Comparison of ENCODE assay signal across 8 cellular contexts in the genomic region with DNA sequence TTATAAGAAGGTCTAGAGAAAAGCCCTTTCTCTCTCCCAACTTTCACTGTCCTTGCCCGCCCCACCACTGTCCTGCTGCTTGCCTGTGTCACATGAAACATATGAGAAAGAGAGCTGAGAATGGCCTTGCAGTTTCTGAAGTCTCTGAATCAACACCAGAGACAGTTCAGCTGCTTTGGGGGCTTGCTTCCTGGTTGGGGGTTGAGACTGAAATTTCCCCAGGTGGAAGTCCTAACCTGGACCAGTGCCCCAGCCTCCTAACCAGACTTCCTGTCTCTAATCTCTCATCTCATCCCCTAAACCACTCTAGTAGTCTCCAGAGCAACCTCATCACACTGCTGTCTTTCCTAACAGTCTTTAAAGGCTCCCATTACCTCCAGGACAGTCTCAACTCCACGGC. TPM values are rescaled to one million over a fixed set of nuclear protein-coding genes. Genes with fewer than 3 reads are reported as not detected.
DNase-seq lines count a peak whose midpoint lies in the region; ATAC-seq and TF ChIP-seq lines count a peak whose summit lies in the region.
"Had no signal": no experiment of that assay in that cellular context is flagged by ENCODE, and none has a peak within 500 bp of the region (broad histone marks: within the 10 kb centered on the region; RNA-seq: fewer than 3 reads in every experiment).

No MANE protein-coding gene starts in this region.

- H3K4me1 Mint-ChIP-seq in stimulated activated effector memory CD8-positive, alpha-beta T cell treated with anti-CD3 and anti-CD28 coated beads, Interleukin-12 subunit alpha, Interleukin-12 subunit beta, amount 100 ng/mL, for 72 hours = peaks cover 24% of the 10 kb centered on the region
- peaks cover 14% of the 10 kb centered on the region for H3K4me1 Mint-ChIP-seq in glutamatergic neuron (ENCODE audit: low read depth, unreplicated experiment)

- ATAC-seq in GM19328 (IDR thresholded peaks at IDR 0.05; ENCODE audit: unreplicated experiment) = peak; percentile 43
- peak; percentile 82 for ATAC-seq in HG02678 (IDR thresholded peaks at IDR 0.05; ENCODE audit: unreplicated experiment)
- no peak for ATAC-seq in stimulated activated effector memory CD8-positive, alpha-beta T cell treated with anti-CD3 and anti-CD28 coated beads, Interleukin-12 subunit alpha, Interleukin-12 subunit beta, amount 100 ng/mL, for 72 hours

- no peaks in the 10 kb centered on the region for H3K9me3 Mint-ChIP-seq in stimulated activated effector memory CD8-positive, alpha-beta T cell treated with anti-CD3 and anti-CD28 coated beads, Interleukin-12 subunit alpha, Interleukin-12 subunit beta, amount 100 ng/mL, for 72 hours
- no peaks in the 10 kb centered on the region for H3K9me3 Mint-ChIP-seq in glutamatergic neuron (ENCODE audit: unreplicated experiment)

- no peak for TF ChIP-seq CTCF in glutamatergic neuron (IDR thresholded peaks at IDR 0.05; ENCODE audit: partially characterized antibody, unreplicated experiment)

- no peaks in the 10 kb centered on the region for H3K36me3 Mint-ChIP-seq in stimulated activated effector memory CD8-positive, alpha-beta T cell treated with anti-CD3 and anti-CD28 coated beads, Interleukin-12 subunit alpha, Interleukin-12 subunit beta, amount 100 ng/mL, for 72 hours
- no peaks in the 10 kb centered on the region for H3K36me3 Mint-ChIP-seq in glutamatergic neuron (ENCODE audit: unreplicated experiment)

- no peak overlapping the region for H3K4me3 Mint-ChIP-seq in stimulated activated effector memory CD8-positive, alpha-beta T cell treated with anti-CD3 and anti-CD28 coated beads, Interleukin-12 subunit alpha, Interleukin-12 subunit beta, amount 100 ng/mL, for 72 hours
- H3K4me3 Mint-ChIP-seq in glutamatergic neuron (ENCODE audit: unreplicated experiment) = no peak overlapping the region

- DNase-seq in RPMI7951 (ENCODE audit: low read depth) (peak; percentile 30), NCI-H187 (lab: John Stamatoyannopoulos, UW) (no peak), NCI-H2196 (lab: John Stamatoyannopoulos, UW; ENCODE audit: unreplicated experiment) (no peak), glutamatergic neuron (no peak)
- no peak for DNase-seq in stimulated activated effector memory CD8-positive, alpha-beta T cell treated with anti-CD3 and anti-CD28 coated beads, Interleukin-12 subunit alpha, Interleukin-12 subunit beta, amount 100 ng/mL, for 72 hours (ENCODE audit: low spot score in 2 of 2)
- DNase-seq: MV-4-11 had no signal

- H3K27ac Mint-ChIP-seq in stimulated activated effector memory CD8-positive, alpha-beta T cell treated with anti-CD3 and anti-CD28 coated beads, Interleukin-12 subunit alpha, Interleukin-12 subunit beta, amount 100 ng/mL, for 72 hours = peak overlapping the region; percentile 15
- no peak overlapping the region for H3K27ac Mint-ChIP-seq in glutamatergic neuron (ENCODE audit: unreplicated experiment)

- H3K27me3 Mint-ChIP-seq in glutamatergic neuron (ENCODE audit: unreplicated experiment) = peaks cover 7% of the 10 kb centered on the region

RNA-seq across cellular contexts. Expression of a gene that starts 10.7 kb away (rescaled TPM):
- total RNA-seq in RPMI7951 (2014; rRNA removed; shearing (Covaris generic)) = 56.2 and 58.0 TPM in 2 replicates
- total RNA-seq in glutamatergic neuron (ENCODE audit: unreplicated experiment) = 16.2 TPM
